In the genomic region with DNA sequence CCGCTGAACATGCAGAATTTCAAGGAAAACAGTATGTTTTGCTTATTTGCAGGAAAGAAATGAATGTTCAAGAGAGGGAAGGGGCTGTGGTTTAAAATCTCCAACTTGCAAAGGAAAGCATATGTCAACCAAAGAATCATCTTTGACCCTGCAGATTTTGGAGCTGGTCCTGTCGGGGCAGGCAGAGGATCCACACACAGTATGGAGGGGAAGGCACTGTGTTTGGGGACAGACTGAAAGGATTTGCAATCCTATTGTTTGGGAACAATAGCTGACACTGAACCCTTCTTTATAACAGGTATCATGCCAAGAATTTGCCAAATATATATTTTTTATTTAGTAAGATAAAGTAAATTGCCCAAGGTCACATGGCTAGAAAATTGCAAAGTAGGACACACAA, we compare ENCODE assay signal across 8 cellular contexts.
"Had no signal": no experiment of that assay in that cellular context is flagged by ENCODE, and none has a peak within 500 bp of the region (broad histone marks: within the 10 kb centered on the region; RNA-seq: fewer than 3 reads in every experiment).

No MANE protein-coding gene starts in this region.

- H3K4me3 ChIP-seq: GM12878 had no signal

- ATAC-seq: GM12878 had no signal

- DNase-seq: GDM1, GF-D8 had no signal

- FAIRE-seq: G401.6, GM12878, GM12891, GM12892, GM18507, GM19239 had no signal
